Comparison of ENCODE assay signal across 8 cellular contexts in genomic region chr10:44763331-44763730, GRCh38.
"Had no signal": no experiment of that assay in that cellular context is flagged by ENCODE, and none has a peak within 500 bp of the region (broad histone marks: within the 10 kb centered on the region; RNA-seq: fewer than 3 reads in every experiment).

No MANE protein-coding gene starts in this region.

- H3K9me3 ChIP-seq: HAP-1 had no signal

- H3K4me1 ChIP-seq: HAP-1 had no signal

- H3K36me3 ChIP-seq: HAP-1 had no signal

- DNase-seq: GM23248, GOT3, H7, H9, HCEC 1CT, HFFc6 had no signal

- H3K4me3 ChIP-seq: GM23248, GM23338, HAP-1 had no signal

- H3K27ac ChIP-seq: GM23248 had no signal
